8 cellular contexts compared by ENCODE assay signal in genomic region chr12:11862794-11863193, GRCh38.
DNase-seq lines count a peak whose midpoint lies in the region; ATAC-seq and TF ChIP-seq lines count a peak whose summit lies in the region.

No MANE protein-coding gene starts in this region.

- peaks cover 2% of the 10 kb centered on the region for H3K4me1 Mint-ChIP-seq in activated CD8-positive, alpha-beta T cell treated with anti-CD3 and anti-CD28 coated beads, Interleukin-2, amount 10 ng/mL, durations not matched to agents 7 days and 5 days (ENCODE audit: low read depth)

- H3K27ac ChIP-seq in body of pancreas: peak overlapping the region; percentile 43 to 80 (median 64)
- H3K27ac ChIP-seq in layer of hippocampus (ENCODE audit: low read depth, low read length): peak overlapping the region; percentile 71
- peak overlapping the region; percentile 73 for H3K27ac ChIP-seq in subcutaneous abdominal adipose tissue (ENCODE audit: low read depth, low read length)

- peaks cover 7% of the 10 kb centered on the region for H3K9me3 Mint-ChIP-seq in activated CD8-positive, alpha-beta T cell treated with anti-CD3 and anti-CD28 coated beads, Interleukin-2, amount 10 ng/mL, durations not matched to agents 7 days and 5 days (ENCODE audit: insufficient read depth)

- WGBS in body of pancreas, 2 donors: 31 to 41% methylated on average over 5 of the region's 5 CpGs

- H3K4me3 ChIP-seq in body of pancreas: no peak overlapping the region
- no peak overlapping the region for H3K4me3 ChIP-seq in subcutaneous abdominal adipose tissue (ENCODE audit: low read depth in 1 of 5, low read length in 5 of 5)

- no peak overlapping the region for H3K27ac Mint-ChIP-seq in activated CD8-positive, alpha-beta T cell treated with anti-CD3 and anti-CD28 coated beads, Interleukin-2, amount 10 ng/mL, durations not matched to agents 7 days and 5 days

- DNase-seq in body of pancreas (peak; percentile 26 to 59 (median 42)), HUDEP-2 (lab: John Stamatoyannopoulos, UW; ENCODE audit: unreplicated experiment in 76 of 76) (no peak)
- DNase-seq in activated CD8-positive, alpha-beta T cell treated with anti-CD3 and anti-CD28 coated beads, Interleukin-2, amount 10 ng/mL, durations not matched to agents 7 days and 5 days: no peak

- CTCF ChIA-PET in activated CD8-positive, alpha-beta T cell treated with anti-CD3 and anti-CD28 coated beads, Interleukin-2, amount 10 ng/mL, durations not matched to agents 7 days and 5 days (lab: Charles Lee): no interaction called here

- no peak overlapping the region for H3K4me3 Mint-ChIP-seq in activated CD8-positive, alpha-beta T cell treated with anti-CD3 and anti-CD28 coated beads, Interleukin-2, amount 10 ng/mL, durations not matched to agents 7 days and 5 days

- H3K27me3 ChIP-seq in body of pancreas: no peaks in the 10 kb centered on the region
- H3K27me3 ChIP-seq in layer of hippocampus (ENCODE audit: control insufficient read depth, insufficient read depth, low read length): no peaks in the 10 kb centered on the region
- H3K27me3 ChIP-seq in subcutaneous abdominal adipose tissue (ENCODE audit: control insufficient read depth in 5 of 5, insufficient read depth in 4 of 5, low read length in 5 of 5): no peaks in the 10 kb centered on the region

- H3K36me3 ChIP-seq in body of pancreas (replicated peaks in 1 of 2; ENCODE audit: insufficient read depth in 1 of 2, low read depth in 2 of 2): peaks cover 0 to 3% of the 10 kb centered on the region in 2 donors
- H3K36me3 ChIP-seq in subcutaneous abdominal adipose tissue (ENCODE audit: control insufficient read depth in 5 of 5, insufficient read depth in 5 of 5, low read length in 5 of 5): peaks cover 0 to 6% (median 2%) of the 10 kb centered on the region in 5 donors

- peaks cover 44% of the 10 kb centered on the region for H3K36me3 Mint-ChIP-seq in activated CD8-positive, alpha-beta T cell treated with anti-CD3 and anti-CD28 coated beads, Interleukin-2, amount 10 ng/mL, durations not matched to agents 7 days and 5 days (ENCODE audit: low read depth)

- no peaks in the 10 kb centered on the region for H3K27me3 Mint-ChIP-seq in activated CD8-positive, alpha-beta T cell treated with anti-CD3 and anti-CD28 coated beads, Interleukin-2, amount 10 ng/mL, durations not matched to agents 7 days and 5 days (ENCODE audit: low read depth)

- ATAC-seq in HG02610 (IDR thresholded peaks at IDR 0.05; ENCODE audit: unreplicated experiment) (peak; percentile 84), body of pancreas (peak; percentile 81), HG02588 (IDR thresholded peaks at IDR 0.05; ENCODE audit: unreplicated experiment) (no peak), HG03039 (IDR thresholded peaks at IDR 0.05; ENCODE audit: unreplicated experiment) (no peak)
- ATAC-seq in activated CD8-positive, alpha-beta T cell treated with anti-CD3 and anti-CD28 coated beads, Interleukin-2, amount 10 ng/mL, durations not matched to agents 7 days and 5 days: no peak

- no peak for TF ChIP-seq CTCF in body of pancreas (IDR thresholded peaks at IDR 0.05)

- POLR2A ChIA-PET in activated CD8-positive, alpha-beta T cell treated with anti-CD3 and anti-CD28 coated beads, Interleukin-2, amount 10 ng/mL, durations not matched to agents 7 days and 5 days (lab: Charles Lee): no interaction called here

- peak overlapping the region in 4 of 5 donors; percentile 7 to 57 (median 40) for H3K9ac ChIP-seq in subcutaneous abdominal adipose tissue (ENCODE audit: low read length in 5 of 5)

- H3K4me1 ChIP-seq in body of pancreas (peaks cover 34% of the 10 kb centered on the region), subcutaneous abdominal adipose tissue (ENCODE audit: control insufficient read depth in 5 of 5, insufficient read depth in 5 of 5, low read length in 5 of 5) (peaks cover 9 to 53% (median 42%) of the 10 kb centered on the region in 5 donors)

- no peaks in the 10 kb centered on the region for H3K9me3 ChIP-seq in body of pancreas
- peaks cover 3 to 12% (median 6%) of the 10 kb centered on the region in 5 donors for H3K9me3 ChIP-seq in subcutaneous abdominal adipose tissue (ENCODE audit: control insufficient read depth in 5 of 5, low read length in 5 of 5)

- TF ChIP-seq POLR2A in body of pancreas (IDR thresholded peaks at IDR 0.05): no peak

- intact Hi-C loops in body of pancreas (cut with DNase I): no loop called here

Comparison
In these comparisons a context has a peak if more than half of its experiments do, and no peak if none do; other contexts are left out.
1. ATAC-seq: peak in HG02610 (single experiment) and body of pancreas (single experiment); none in HG02588 (single experiment), HG03039 (single experiment) and activated CD8-positive, alpha-beta T cell treated with anti-CD3 and anti-CD28 coated beads, Interleukin-2, amount 10 ng/mL, durations not matched to agents 7 days and 5 days (single experiment).
2. DNase-seq: peak in body of pancreas (4 of 4); none in HUDEP-2 (0 of 76) and activated CD8-positive, alpha-beta T cell treated with anti-CD3 and anti-CD28 coated beads, Interleukin-2, amount 10 ng/mL, durations not matched to agents 7 days and 5 days (single experiment).
3. Peak in every context shown above with its lines, with median percentiles within 50 percentile points of each other: H3K27ac ChIP-seq.